In genomic region chr16:9141813-9142212, GRCh38 we compare ENCODE assay signal across 9 cellular contexts.
"Had no signal": no experiment of that assay in that cellular context is flagged by ENCODE, and none has a peak within 500 bp of the region (broad histone marks: within the 10 kb centered on the region; RNA-seq: fewer than 3 reads in every experiment).

No MANE protein-coding gene starts in this region.

- H2AFZ ChIP-seq: GM23248 had no signal

- H3K27ac Mint-ChIP-seq: HFFc6 had no signal

- H3K36me3 ChIP-seq: HAP-1 had no signal

- FAIRE-seq: HTR-8/SVneo had no signal

- H3K27ac ChIP-seq: GM23248 had no signal

- H3K9me3 Mint-ChIP-seq: HFFc6 had no signal

- DNase-seq: GM23248, GOT3, H7, HFFc6, IMR-90, KBM-7 had no signal

- H3K9me3 ChIP-seq: HAP-1 had no signal

- H3K4me3 Mint-ChIP-seq: HFFc6 had no signal

- H3K4me3 ChIP-seq: GM23248, HAP-1 had no signal

- H3K9ac ChIP-seq: GM23248 had no signal

- ATAC-seq: HCT116 had no signal
